15 cellular contexts compared by ENCODE assay signal in genomic region chr17:63974594-63975192, GRCh38. TPM values are rescaled to one million over a fixed set of nuclear protein-coding genes. Genes with fewer than 3 reads are reported as not detected.
A peak's percentile ranks its signal among the peaks of the same experiment; 100 is the strongest.
DNase-seq lines count a peak whose midpoint lies in the region; ATAC-seq and TF ChIP-seq lines count a peak whose summit lies in the region.
"Had no signal": no experiment of that assay in that cellular context is flagged by ENCODE, and none has a peak within 500 bp of the region (broad histone marks: within the 10 kb centered on the region; RNA-seq: fewer than 3 reads in every experiment).

No MANE protein-coding gene starts in this region.

- no peak for ATAC-seq in stimulated activated naive CD8-positive, alpha-beta T cell treated with anti-CD3 and anti-CD28 coated beads, Interleukin-15, amount 100 ng/mL, for 72 hours
- no peak for ATAC-seq in stimulated activated naive CD8-positive, alpha-beta T cell treated with anti-CD3 and anti-CD28 coated beads, Interleukin-15, Interleukin-2, amounts not matched to agents 100 U/mL and 50 U/mL, for 24 hours
- no peak for ATAC-seq in natural killer cell

- peaks cover 16% of the 10 kb centered on the region for H3K27me3 Mint-ChIP-seq in stimulated activated naive CD8-positive, alpha-beta T cell treated with anti-CD3 and anti-CD28 coated beads, Interleukin-15, amount 100 ng/mL, for 72 hours
- peaks cover 0 to 3% of the 10 kb centered on the region in 2 donors for H3K27me3 Mint-ChIP-seq in natural killer cell (ENCODE audit: low read depth in 2 of 2)

- H3K4me1 ChIP-seq in SJCRH30 (peaks cover 14% of the 10 kb centered on the region), MM.1S (ENCODE audit: low read length) (no peaks in the 10 kb centered on the region)

- H3K27ac Mint-ChIP-seq in stimulated activated naive CD8-positive, alpha-beta T cell treated with anti-CD3 and anti-CD28 coated beads, Interleukin-15, amount 100 ng/mL, for 72 hours: peak overlapping the region; percentile 30 to 73
- no peak overlapping the region for H3K27ac Mint-ChIP-seq in natural killer cell

- H2AFZ ChIP-seq in MM.1S (ENCODE audit: low read length): no peak overlapping the region

- intact Hi-C loops in natural killer cell (cut with micrococcal nuclease): no loop called here

- no peak overlapping the region for H3K4me2 ChIP-seq in MM.1S (ENCODE audit: low read depth, low read length)

- peaks cover 19% of the 10 kb centered on the region for H3K4me1 Mint-ChIP-seq in stimulated activated naive CD8-positive, alpha-beta T cell treated with anti-CD3 and anti-CD28 coated beads, Interleukin-15, amount 100 ng/mL, for 72 hours
- H3K4me1 Mint-ChIP-seq in natural killer cell: peaks cover 7 to 25% of the 10 kb centered on the region in 2 donors

- H3K4me3 ChIP-seq in SJCRH30 (no peak overlapping the region), MM.1S (ENCODE audit: low read length) (no peak overlapping the region)

- no peaks in the 10 kb centered on the region for H4K20me1 ChIP-seq in MM.1S (ENCODE audit: insufficient read depth, low read length)

- no peaks in the 10 kb centered on the region for H3K9me3 Mint-ChIP-seq in stimulated activated naive CD8-positive, alpha-beta T cell treated with anti-CD3 and anti-CD28 coated beads, Interleukin-15, amount 100 ng/mL, for 72 hours
- H3K9me3 Mint-ChIP-seq in natural killer cell: no peaks in the 10 kb centered on the region
- H3K9me3 Mint-ChIP-seq: CD8-positive, alpha-beta memory T cell; natural killer cell treated with Interleukin-12 subunit alpha and Interleukin-12 subunit beta and Interleukin-15 and Interleukin-18, amount 100 ng/mL, for 72 hours had no signal

- no peaks in the 10 kb centered on the region for H3K9me2 ChIP-seq in MM.1S (replicated peaks; ENCODE audit: insufficient read depth, low read length)

- H3F3A ChIP-seq in MM.1S (ENCODE audit: insufficient read depth, low read length): no peaks in the 10 kb centered on the region

- H3K4me3 Mint-ChIP-seq in stimulated activated naive CD8-positive, alpha-beta T cell treated with anti-CD3 and anti-CD28 coated beads, Interleukin-15, amount 100 ng/mL, for 72 hours: no peak overlapping the region
- H3K4me3 Mint-ChIP-seq in natural killer cell: no peak overlapping the region
- H3K4me3 Mint-ChIP-seq: CD8-positive, alpha-beta memory T cell; natural killer cell treated with Interleukin-12 subunit alpha and Interleukin-12 subunit beta and Interleukin-15 and Interleukin-18, amount 100 ng/mL, for 72 hours had no signal

- H3K36me3 Mint-ChIP-seq in natural killer cell: no peaks in the 10 kb centered on the region
- H3K36me3 Mint-ChIP-seq: CD8-positive, alpha-beta memory T cell; natural killer cell treated with Interleukin-12 subunit alpha and Interleukin-12 subunit beta and Interleukin-15 and Interleukin-18, amount 100 ng/mL, for 72 hours had no signal

- no peaks in the 10 kb centered on the region for H3K79me2 ChIP-seq in MM.1S (ENCODE audit: low read length)

- H3K36me3 ChIP-seq in SJCRH30 (peaks cover 11% of the 10 kb centered on the region; the same call in 1 of the 2 replicates), MM.1S (replicated peaks; ENCODE audit: insufficient read depth, low read length) (no peaks in the 10 kb centered on the region)

- TF ChIP-seq CTCF in natural killer cell (IDR thresholded peaks at IDR 0.05) (no peak), MM.1S (IDR thresholded peaks at IDR 0.05; ENCODE audit: low read length) (no peak)

- no peak overlapping the region for H3K9ac ChIP-seq in MM.1S (ENCODE audit: low read length)

- H3K27ac ChIP-seq in SJCRH30 (peak overlapping the region; percentile 51), caudate nucleus (ENCODE audit: low read depth, low read length) (no peak overlapping the region), MM.1S (ENCODE audit: low read length) (no peak overlapping the region)

- DNase-seq in stimulated activated naive CD8-positive, alpha-beta T cell treated with anti-CD3 and anti-CD28 coated beads, Interleukin-15, amount 100 ng/mL, for 72 hours: no peak
- DNase-seq in stimulated activated naive CD8-positive, alpha-beta T cell treated with anti-CD3 and anti-CD28 coated beads, Interleukin-15, Interleukin-2, amounts not matched to agents 100 U/mL and 50 U/mL, for 24 hours: no peak
- no peak for DNase-seq in SJCRH30
- DNase-seq in fibroblast of peridontal ligament (ENCODE audit: extremely low read depth): peak; percentile 5
- DNase-seq in NCI-H187 (lab: John Stamatoyannopoulos, UW): no peak
- DNase-seq in caudate nucleus (lab: John Stamatoyannopoulos, UW): no peak
- DNase-seq in natural killer cell: no peak
- no peak for DNase-seq in MM.1S
- DNase-seq: activated CD4-positive, alpha-beta T cell treated with anti-CD3 and anti-CD28 coated beads for 48 hours; amniotic stem cell; CD8-positive, alpha-beta memory T cell; stimulated activated CD4-positive, alpha-beta T cell treated with anti-CD3 and anti-CD28 coated beads, Interleukin-2, amount 100 ng/mL, for 24 hours had no signal

- H3K27me3 ChIP-seq in SJCRH30: no peaks in the 10 kb centered on the region
- H3K27me3 ChIP-seq in MM.1S (replicated peaks; ENCODE audit: insufficient read depth, low read length): peaks cover 5% of the 10 kb centered on the region; the same call in 1 of the 2 replicates

- H3K9me3 ChIP-seq in SJCRH30 (replicated peaks): no peaks in the 10 kb centered on the region
- H3K9me3 ChIP-seq in MM.1S (replicated peaks; ENCODE audit: insufficient read depth, low read length): no peaks in the 10 kb centered on the region

RNA-seq across cellular contexts. Expression of gene SCN4A, which starts 2.0 kb away (rescaled TPM):
- 12.4 and 14.3 TPM in 2 replicates for total RNA-seq in SJCRH30 (2014; rRNA removed; shearing (Covaris generic))
- total RNA-seq in natural killer cell: under 1 TPM; 0.10 to 0.14 (median 0.14) TPM
- total RNA-seq: glomerular endothelial cell had no signal

RNA-seq across cellular contexts. Expression of gene PRR29, which starts 23.5 kb away (rescaled TPM):
- 0.12 TPM in 1 of 2 replicates, not detected in the other for total RNA-seq in SJCRH30 (2014; rRNA removed; shearing (Covaris generic))
- 1 to 10 TPM in 2 of 3 donors, under 1 TPM in 1; 0.92 to 1.6 (median 1.6) TPM for total RNA-seq in natural killer cell

RNA-seq across cellular contexts. Expression of gene CD79B, which starts 42.6 kb away (rescaled TPM):
- total RNA-seq in SJCRH30 (2014; rRNA removed; shearing (Covaris generic)): 0.48 and 1.2 TPM in 2 replicates
- total RNA-seq in natural killer cell: 10 to 100 TPM; 26.9 to 28.9 (median 27.2) TPM
- total RNA-seq: temporal lobe had no signal

RNA-seq across cellular contexts. Expression of gene ICAM2, which starts 45.7 kb away (rescaled TPM):
- total RNA-seq in SJCRH30 (2014; rRNA removed; shearing (Covaris generic)): 0.33 and 0.43 TPM in 2 replicates
- total RNA-seq in natural killer cell: 10 to 100 TPM; 73.2 to 91.0 (median 78.0) TPM

RNA-seq across cellular contexts. Expression of gene GH1, which starts 56.1 kb away (rescaled TPM):
- not detected in 2 replicates for total RNA-seq in SJCRH30 (2014; rRNA removed; shearing (Covaris generic))
- not detected for total RNA-seq in natural killer cell
- total RNA-seq: CD8-positive, alpha-beta memory T cell; glomerular endothelial cell; natural killer cell treated with Interleukin-12 subunit alpha and Interleukin-12 subunit beta and Interleukin-15 and Interleukin-18, amount 100 ng/mL, for 72 hours; temporal lobe had no signal

Comparison
In these comparisons a context has a peak if more than half of its experiments do, and no peak if none do; other contexts are left out.
1. H3K27ac Mint-ChIP-seq: peak in stimulated activated naive CD8-positive, alpha-beta T cell treated with anti-CD3 and anti-CD28 coated beads, Interleukin-15, amount 100 ng/mL, for 72 hours (2 of 2); none in natural killer cell (0 of 2).
2. RNA of gene SCN4A, which starts 2.0 kb away (total RNA-seq): 12.4 to 14.3 TPM in SJCRH30; 0.10 to 0.14 TPM in natural killer cell; every median in the first group is over 10 times any median in the second.
3. RNA of gene CD79B, which starts 42.6 kb away (total RNA-seq): 26.9 to 28.9 TPM in natural killer cell; 0.48 to 1.2 TPM in SJCRH30; every median in the first group is over 10 times any median in the second.